ENCODE assay signal across 8 cellular contexts in genomic region chr1:145956776-145957442, GRCh38. TPM values are rescaled to one million over a fixed set of nuclear protein-coding genes. Genes with fewer than 3 reads are reported as not detected.
A peak's percentile ranks its signal among the peaks of the same experiment; 100 is the strongest.
DNase-seq lines count a peak whose midpoint lies in the region; ATAC-seq and TF ChIP-seq lines count a peak whose summit lies in the region.

No MANE protein-coding gene starts in this region.

- H3K36me3 ChIP-seq in gastrocnemius medialis = no peaks in the 10 kb centered on the region

- H3K36me3 Mint-ChIP-seq in activated naive CD4-positive, alpha-beta T cell treated with anti-CD3 and anti-CD28 coated beads, Interleukin-2, amount 50 U/mL, for 72 hours = peaks cover 7 to 11% of the 10 kb centered on the region in 2 donors

- TF ChIP-seq POLR2A in gastrocnemius medialis (IDR thresholded peaks at IDR 0.05) = no peak

- H3K4me3 ChIP-seq in right cardiac atrium (ENCODE audit: low read length) (peak overlapping the region; percentile 86), gastrocnemius medialis (peak overlapping the region; percentile 62 to 88 (median 70))

- no peaks in the 10 kb centered on the region for H3K9me3 Mint-ChIP-seq in activated naive CD4-positive, alpha-beta T cell treated with anti-CD3 and anti-CD28 coated beads, Interleukin-2, amount 50 U/mL, for 72 hours

- ATAC-seq in activated naive CD4-positive, alpha-beta T cell treated with anti-CD3 and anti-CD28 coated beads, Interleukin-2, amount 50 U/mL, for 72 hours = no peak
- no peak for ATAC-seq in right cardiac atrium
- peak; percentile 9 to 22 for ATAC-seq in gastrocnemius medialis
- ATAC-seq in GM19463 (IDR thresholded peaks at IDR 0.05; ENCODE audit: unreplicated experiment) = no peak
- no peak for ATAC-seq in HG03460 (IDR thresholded peaks at IDR 0.05; ENCODE audit: unreplicated experiment)

- peak; percentile 9 for DNase-seq in NCI-H510A treated with DMSO at 0.1 percent for 48 hours (lab: John Stamatoyannopoulos, UW)
- DNase-seq in NCI-H510A (lab: John Stamatoyannopoulos, UW) = no peak
- no peak for DNase-seq in activated naive CD4-positive, alpha-beta T cell treated with anti-CD3 and anti-CD28 coated beads, Interleukin-2, amount 50 U/mL, for 72 hours (ENCODE audit: low spot score in 2 of 2)
- peak; percentile 65 to 80 (median 73) for DNase-seq in right cardiac atrium
- peak in 1 of 2 donors; percentile 63 for DNase-seq in gastrocnemius medialis
- no peak for DNase-seq in AG20443 (ENCODE audit: low spot score)

- no peaks in the 10 kb centered on the region for H3K27me3 ChIP-seq in right cardiac atrium (ENCODE audit: control insufficient read depth, insufficient read depth)
- H3K27me3 ChIP-seq in gastrocnemius medialis = no peaks in the 10 kb centered on the region

- peak overlapping the region; percentile 99 for H3K27ac ChIP-seq in right cardiac atrium (ENCODE audit: low read length)
- H3K27ac ChIP-seq in gastrocnemius medialis = peak overlapping the region; percentile 88 to 99 (median 96)

- under 1% methylated on average over 3 of the region's 3 CpGs for WGBS in right cardiac atrium

- no peaks in the 10 kb centered on the region for H3K9me3 ChIP-seq in right cardiac atrium (ENCODE audit: control insufficient read depth, low read length)
- no peaks in the 10 kb centered on the region for H3K9me3 ChIP-seq in gastrocnemius medialis

- H3K27ac Mint-ChIP-seq in activated naive CD4-positive, alpha-beta T cell treated with anti-CD3 and anti-CD28 coated beads, Interleukin-2, amount 50 U/mL, for 72 hours = peak overlapping the region; percentile 39 to 73

- TF ChIP-seq CTCF in gastrocnemius medialis (IDR thresholded peaks at IDR 0.05 in 4 of 5, conservative IDR thresholded peaks at IDR 0.05 in 1 of 5) = no peak

- in situ Hi-C loops in gastrocnemius medialis (cut with MboI; ENCODE audit: low sequenced_read_pairs in 4 of 4) = loop anchor here in 1 of 4 donors (10.0 kb wide), 1 partner anchor 62 kb away; no protein-coding TSS in a partner anchor

- H3K4me1 ChIP-seq in right cardiac atrium (ENCODE audit: control insufficient read depth, insufficient read depth, low read length) (peaks cover 4% of the 10 kb centered on the region), gastrocnemius medialis (peaks cover 64 to 76% of the 10 kb centered on the region in 2 donors)

- intact Hi-C loops in right cardiac atrium (cut with DNase I) = no loop called here
- intact Hi-C loops in gastrocnemius medialis (cut with DNase I; ENCODE audit: low total_unique reads) = loop anchor here (1.0 kb wide), 1 partner anchor 30 kb away; the partner anchor contains the start of gene RBM8A

RNA-seq across cellular contexts. Expression of gene LIX1L, which starts 0.9 kb away (rescaled TPM):
- total RNA-seq in activated naive CD4-positive, alpha-beta T cell treated with anti-CD3 and anti-CD28 coated beads, Interleukin-2, amount 50 U/mL, for 72 hours = 10 to 100 TPM; 47.9 to 50.1 TPM
- total RNA-seq in right cardiac atrium (10 to 100 TPM; 25.4 to 39.2 (median 28.4) TPM), gastrocnemius medialis (100 to 1,000 TPM in 1 of 4 donors, 10 to 100 TPM in 3; 37.1 to 108 (median 75.4) TPM)
- polyA plus RNA-seq in right cardiac atrium = 11.9 TPM

RNA-seq across cellular contexts. Expression of gene ANKRD34A, which starts 7.5 kb away (rescaled TPM):
- 1 to 10 TPM; 5.4 to 9.1 TPM for total RNA-seq in activated naive CD4-positive, alpha-beta T cell treated with anti-CD3 and anti-CD28 coated beads, Interleukin-2, amount 50 U/mL, for 72 hours
- 1 to 10 TPM; 1.7 to 3.9 (median 3.7) TPM for total RNA-seq in right cardiac atrium
- 1.8 TPM for polyA plus RNA-seq in right cardiac atrium
- total RNA-seq in gastrocnemius medialis = 10 to 100 TPM in 1 of 4 donors, 1 to 10 TPM in 3; 3.3 to 19.0 (median 6.7) TPM

RNA-seq across cellular contexts. Expression of gene POLR3GL, which starts 7.6 kb away (rescaled TPM):
- total RNA-seq in activated naive CD4-positive, alpha-beta T cell treated with anti-CD3 and anti-CD28 coated beads, Interleukin-2, amount 50 U/mL, for 72 hours = 10 to 100 TPM; 22.0 to 31.9 TPM
- 10 to 100 TPM; 51.4 to 54.4 (median 52.5) TPM for total RNA-seq in right cardiac atrium
- 94.7 TPM for polyA plus RNA-seq in right cardiac atrium
- total RNA-seq in gastrocnemius medialis = 10 to 100 TPM; 43.5 to 78.8 (median 59.4) TPM

RNA-seq across cellular contexts. Expression of gene RBM8A, which starts 29.6 kb away (rescaled TPM):
- 100 to 1,000 TPM; 254 to 286 TPM for total RNA-seq in activated naive CD4-positive, alpha-beta T cell treated with anti-CD3 and anti-CD28 coated beads, Interleukin-2, amount 50 U/mL, for 72 hours
- total RNA-seq in right cardiac atrium = 10 to 100 TPM; 68.6 to 94.5 (median 74.4) TPM
- polyA plus RNA-seq in right cardiac atrium = 64.1 TPM
- 100 to 1,000 TPM; 199 to 589 (median 381) TPM for total RNA-seq in gastrocnemius medialis

RNA-seq across cellular contexts. Expression of gene PEX11B, which starts 38.4 kb away (rescaled TPM):
- total RNA-seq in activated naive CD4-positive, alpha-beta T cell treated with anti-CD3 and anti-CD28 coated beads, Interleukin-2, amount 50 U/mL, for 72 hours = 10 to 100 TPM; 17.9 to 36.1 TPM
- total RNA-seq in right cardiac atrium = 10 to 100 TPM; 21.4 to 23.7 (median 22.4) TPM
- polyA plus RNA-seq in right cardiac atrium = 22.8 TPM
- 10 to 100 TPM; 23.2 to 46.0 (median 31.7) TPM for total RNA-seq in gastrocnemius medialis

Comparison
In these comparisons a context has a peak if more than half of its experiments do, and no peak if none do; other contexts are left out.
1. DNase-seq: peak in NCI-H510A treated with DMSO at 0.1 percent for 48 hours (single experiment) and right cardiac atrium (3 of 3); none in NCI-H510A (single experiment), activated naive CD4-positive, alpha-beta T cell treated with anti-CD3 and anti-CD28 coated beads, Interleukin-2, amount 50 U/mL, for 72 hours (0 of 2) and AG20443 (single experiment).
2. ATAC-seq: peak in gastrocnemius medialis (2 of 2); none in activated naive CD4-positive, alpha-beta T cell treated with anti-CD3 and anti-CD28 coated beads, Interleukin-2, amount 50 U/mL, for 72 hours (0 of 2), right cardiac atrium (0 of 2), GM19463 (single experiment) and HG03460 (single experiment).